Comparison of ENCODE assay signal across 9 cellular contexts in the genomic region with DNA sequence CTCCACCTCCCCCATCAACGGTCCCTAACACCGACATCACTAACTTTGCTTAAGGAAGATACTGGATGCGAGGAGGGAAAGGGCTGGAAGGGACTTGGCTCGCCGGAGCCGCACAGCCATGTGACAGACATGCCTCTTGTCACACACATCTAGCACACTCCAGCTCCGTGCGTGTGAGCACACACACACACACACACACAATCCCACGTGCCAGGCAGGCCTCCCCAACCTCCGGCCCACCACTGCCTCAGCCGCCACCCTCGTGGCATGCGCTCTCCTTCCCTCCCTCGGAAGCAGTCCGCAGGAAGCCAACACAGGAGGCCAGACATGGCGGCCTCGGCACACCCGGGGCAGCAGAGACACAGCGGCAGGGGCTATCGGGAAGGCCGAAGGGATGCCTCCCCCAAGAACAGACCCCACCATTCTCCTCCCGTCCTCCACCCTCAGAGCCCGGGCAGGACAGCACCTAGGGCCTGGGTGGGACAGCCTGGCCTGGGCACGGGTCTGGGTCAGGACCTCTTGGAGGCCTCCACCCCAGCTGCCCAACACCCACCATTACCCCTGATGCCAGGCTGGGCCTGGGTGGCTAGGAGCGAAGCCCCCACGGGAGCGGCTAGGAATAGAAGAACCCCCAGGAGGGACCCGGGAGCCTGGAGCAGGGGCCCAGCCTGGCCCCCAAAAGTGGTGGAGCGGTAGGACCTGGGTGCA. TPM values are rescaled to one million over a fixed set of nuclear protein-coding genes. Genes with fewer than 3 reads are reported as not detected.
DNase-seq lines count a peak whose midpoint lies in the region; ATAC-seq lines count a peak whose summit lies in the region.
"Had no signal": no experiment of that assay in that cellular context is flagged by ENCODE, and none has a peak within 500 bp of the region (broad histone marks: within the 10 kb centered on the region; RNA-seq: fewer than 3 reads in every experiment).

No MANE protein-coding gene starts in this region.

- intact Hi-C loops in Right ventricle myocardium inferior (cut with DNase I): no loop called here
- intact Hi-C loops in cardiac septum (cut with DNase I): no loop called here
- intact Hi-C loops in right cardiac atrium (cut with DNase I): loop anchor here in 1 of 4 donors (2.0 kb wide), 1 partner anchor 36 kb away; no protein-coding TSS in a partner anchor

- peak; percentile 78 for DNase-seq in Right ventricle myocardium inferior (ENCODE audit: missing footprints)
- no peak for DNase-seq in cardiac septum (ENCODE audit: low spot score)
- peak; percentile 34 for DNase-seq in activated T-cell treated with anti-CD3 and anti-CD28 coated beads for 24 hours (ENCODE audit: low read depth)
- peak in 2 of 3 donors; percentile 75 to 81 for DNase-seq in right cardiac atrium
- peak; percentile 39 for DNase-seq in stimulated activated CD8-positive, alpha-beta memory T cell treated with anti-CD3 and anti-CD28 coated beads, Interleukin-12 subunit alpha, Interleukin-12 subunit beta, amount 100 ng/mL, for 1 hour (ENCODE audit: low read depth)
- DNase-seq in D341Med (ENCODE audit: low spot score): no peak

- H3K27ac ChIP-seq in right cardiac atrium (ENCODE audit: low read length): peak overlapping the region; percentile 26
- H3K27ac ChIP-seq: SJSA1 had no signal

- ATAC-seq in Right ventricle myocardium inferior (peak; percentile 9), right cardiac atrium (peak; percentile 43 to 47), HG03521 (IDR thresholded peaks at IDR 0.05; ENCODE audit: unreplicated experiment) (no peak), GM19455 (IDR thresholded peaks at IDR 0.05; ENCODE audit: unreplicated experiment) (no peak)

- H3K9me3 ChIP-seq in right cardiac atrium (ENCODE audit: control insufficient read depth, low read length): no peaks in the 10 kb centered on the region
- H3K9me3 ChIP-seq: SJSA1 had no signal

- H3K4me3 ChIP-seq in right cardiac atrium (ENCODE audit: low read length): peak overlapping the region; percentile 39
- H3K4me3 ChIP-seq: SJSA1 had no signal

- H3K4me1 ChIP-seq in right cardiac atrium (ENCODE audit: control insufficient read depth, insufficient read depth, low read length): peaks cover 2% of the 10 kb centered on the region

- WGBS in right cardiac atrium: 59% methylated on average over 29 of the region's 29 CpGs

- no peaks in the 10 kb centered on the region for H3K27me3 ChIP-seq in right cardiac atrium (ENCODE audit: control insufficient read depth, insufficient read depth)
- H3K27me3 ChIP-seq: SJSA1 had no signal

RNA-seq across cellular contexts. Expression of a gene that starts 1.0 kb away (rescaled TPM):
- total RNA-seq in Right ventricle myocardium inferior (14.4 TPM), cardiac septum (5.3 TPM), right cardiac atrium (10 to 100 TPM in 3 of 4 donors, 1 to 10 TPM in 1; 9.0 to 14.1 (median 10.6) TPM)
- 9.6 TPM for polyA plus RNA-seq in right cardiac atrium
- total RNA-seq: SJSA1 had no signal

RNA-seq across cellular contexts. Expression of a gene that starts 34.1 kb away (rescaled TPM):
- 10.3 TPM for total RNA-seq in Right ventricle myocardium inferior
- total RNA-seq in cardiac septum: 6.0 TPM
- total RNA-seq in right cardiac atrium: 10 to 100 TPM in 2 of 4 donors, 1 to 10 TPM in 2; 6.6 to 11.4 (median 9.6) TPM
- polyA plus RNA-seq in right cardiac atrium: 8.3 TPM

RNA-seq across cellular contexts. Expression of a gene that starts 57.9 kb away (rescaled TPM):
- total RNA-seq in Right ventricle myocardium inferior (0.22 TPM), cardiac septum (0.03 TPM), right cardiac atrium (under 1 TPM in 2 of 4 donors, not detected in 2; 0.03 to 0.06 TPM)
- polyA plus RNA-seq in right cardiac atrium: 0.05 TPM

Comparison
In these comparisons a context has a peak if more than half of its experiments do, and no peak if none do; other contexts are left out.
1. DNase-seq: peak in Right ventricle myocardium inferior (single experiment), activated T-cell treated with anti-CD3 and anti-CD28 coated beads for 24 hours (single experiment), right cardiac atrium (2 of 3) and stimulated activated CD8-positive, alpha-beta memory T cell treated with anti-CD3 and anti-CD28 coated beads, Interleukin-12 subunit alpha, Interleukin-12 subunit beta, amount 100 ng/mL, for 1 hour (single experiment); none in cardiac septum (single experiment) and D341Med (single experiment).
2. ATAC-seq: peak in Right ventricle myocardium inferior (single experiment) and right cardiac atrium (2 of 2); none in HG03521 (single experiment) and GM19455 (single experiment).